ENCODE assay signal across 1 cellular context in the genomic region with DNA sequence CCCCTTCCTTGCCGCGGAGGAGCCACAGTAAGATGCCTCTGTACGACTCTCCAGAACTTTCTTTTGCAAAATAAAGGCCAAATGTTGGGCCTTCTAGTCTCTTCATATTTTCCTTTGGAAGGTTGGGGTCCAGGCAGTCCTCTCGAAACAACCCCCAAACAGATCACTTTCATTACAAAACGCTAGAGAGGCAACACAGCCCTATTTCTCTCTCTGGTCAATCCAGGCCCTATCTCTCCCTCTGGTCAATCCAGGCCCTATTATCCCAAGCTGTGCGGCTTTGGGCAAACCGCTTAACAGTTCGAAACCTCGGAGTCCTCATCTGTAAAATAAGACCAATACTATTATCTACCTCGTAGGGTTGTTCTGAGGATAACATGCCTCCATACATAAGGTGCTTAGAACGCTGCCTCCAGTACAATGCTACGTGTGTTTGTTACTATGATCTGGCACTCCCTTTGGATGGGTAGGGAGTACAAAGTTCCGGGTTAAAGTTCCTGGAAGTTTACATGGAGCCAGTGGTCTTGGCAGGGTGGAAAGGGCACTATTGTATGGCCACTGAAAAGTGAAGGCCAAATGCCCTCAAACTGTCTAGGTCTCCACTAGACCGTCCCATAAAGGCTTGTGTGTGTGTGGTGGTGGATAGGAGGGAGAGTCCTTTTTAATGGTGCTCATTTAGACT.
TF ChIP-seq lines count a peak whose summit lies in the region.

No MANE protein-coding gene starts in this region.

TF ChIP-seq in K562, 482 proteins besides CTCF, POLR2A, EP300 and RAD21 (continued from another document and continues in another):
- TF ChIP-seq ZC3H4 (CRISPR knock-in tag; IDR thresholded peaks at IDR 0.05; ENCODE audit: borderline replicate concordance) (0 out of 2 replicates have a peak, but pooled peaks have one; percentile 21), NFATC3 (IDR thresholded peaks at IDR 0.05) (no peak), OTX1 (CRISPR knock-in tag; IDR thresholded peaks at IDR 0.05) (no peak), ZNF445 (CRISPR knock-in tag; IDR thresholded peaks at IDR 0.05; ENCODE audit: low read depth) (no peak), HOMEZ (CRISPR knock-in tag; IDR thresholded peaks at IDR 0.05) (no peak), LARP7 (IDR thresholded peaks at IDR 0.05) (no peak), KDM5B (IDR thresholded peaks at IDR 0.05; ENCODE audit: insufficient replicate concordance, low read depth, low read length) (peak; percentile 36), RREB1 (CRISPR knock-in tag; IDR thresholded peaks at IDR 0.05) (no peak), AFF1 (IDR thresholded peaks at IDR 0.05; ENCODE audit: low read depth in 1 of 2, partially characterized antibody in 2 of 2) (no peak), PPARD (CRISPR knock-in tag; IDR thresholded peaks at IDR 0.05) (no peak), ERF (CRISPR knock-in tag; IDR thresholded peaks at IDR 0.05) (no peak), BHLHE40 (IDR thresholded peaks at IDR 0.05; ENCODE audit: low read length) (no peak), CBX5 (IDR thresholded peaks at IDR 0.05; ENCODE audit: borderline replicate concordance, low read depth) (no peak), HCFC1 (IDR thresholded peaks at IDR 0.05; ENCODE audit: low read depth, low read length) (peak; percentile 25; the same call in 1 of the 2 replicates), FOXJ2 (tag; IDR thresholded peaks at IDR 0.05) (no peak), SNIP1 (IDR thresholded peaks at IDR 0.05; ENCODE audit: low read depth) (no peak), ZNF253 (CRISPR knock-in tag; conservative IDR thresholded peaks at IDR 0.05) (no peak), EP400 (IDR thresholded peaks at IDR 0.05) (no peak), ZNF134 (CRISPR knock-in tag; conservative IDR thresholded peaks at IDR 0.05) (no peak), SNRNP70 (optimal IDR thresholded peaks at IDR 0.05; ENCODE audit: low read depth, low read length) (no peak), CTBP1 (IDR thresholded peaks at IDR 0.05; ENCODE audit: borderline replicate concordance) (no peak), ZNF583 (CRISPR knock-in tag; IDR thresholded peaks at IDR 0.05) (no peak), ZNF589 (CRISPR knock-in tag; IDR thresholded peaks at IDR 0.05; ENCODE audit: low read depth) (peak; percentile 62; the same call in 1 of the 2 replicates), TCF7L2 (IDR thresholded peaks at IDR 0.05; ENCODE audit: low read depth, low read length) (no peak), PTTG1 (tag; IDR thresholded peaks at IDR 0.05; ENCODE audit: low read depth) (no peak), ETV5 (CRISPR knock-in tag; IDR thresholded peaks at IDR 0.05; ENCODE audit: low read depth) (0 out of 2 replicates have a peak, but pooled peaks have one; percentile 3), FOXA3 (CRISPR knock-in tag; conservative IDR thresholded peaks at IDR 0.05 in 1 of 2, IDR thresholded peaks at IDR 0.05 in 1 of 2) (no peak), HMGN3 (IDR thresholded peaks at IDR 0.05; ENCODE audit: borderline replicate concordance, extremely low read depth, insufficient read length, low read depth, low read length) (no peak), TCF3 (CRISPR knock-in tag; IDR thresholded peaks at IDR 0.05) (no peak), ZNF764 (CRISPR knock-in tag; IDR thresholded peaks at IDR 0.05; ENCODE audit: low read depth) (no peak), LEF1 (IDR thresholded peaks at IDR 0.05) (no peak)
- TF ChIP-seq, protein P1, sequence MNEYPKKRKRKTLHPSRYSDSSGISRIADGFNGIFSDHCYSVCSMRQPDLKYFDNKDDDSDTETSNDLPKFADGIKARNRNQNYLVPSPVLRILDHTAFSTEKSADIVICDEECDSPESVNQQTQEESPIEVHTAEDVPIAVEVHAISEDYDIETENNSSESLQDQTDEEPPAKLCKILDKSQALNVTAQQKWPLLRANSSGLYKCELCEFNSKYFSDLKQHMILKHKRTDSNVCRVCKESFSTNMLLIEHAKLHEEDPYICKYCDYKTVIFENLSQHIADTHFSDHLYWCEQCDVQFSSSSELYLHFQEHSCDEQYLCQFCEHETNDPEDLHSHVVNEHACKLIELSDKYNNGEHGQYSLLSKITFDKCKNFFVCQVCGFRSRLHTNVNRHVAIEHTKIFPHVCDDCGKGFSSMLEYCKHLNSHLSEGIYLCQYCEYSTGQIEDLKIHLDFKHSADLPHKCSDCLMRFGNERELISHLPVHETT (CRISPR knock-in tag; conservative IDR thresholded peaks at IDR 0.05 in 1 of 2, IDR thresholded peaks at IDR 0.05 in 1 of 2): peak in 1 of 2 experiments; percentile 77; a peak in 1 of 4 replicates
- TF ChIP-seq, protein P2, sequence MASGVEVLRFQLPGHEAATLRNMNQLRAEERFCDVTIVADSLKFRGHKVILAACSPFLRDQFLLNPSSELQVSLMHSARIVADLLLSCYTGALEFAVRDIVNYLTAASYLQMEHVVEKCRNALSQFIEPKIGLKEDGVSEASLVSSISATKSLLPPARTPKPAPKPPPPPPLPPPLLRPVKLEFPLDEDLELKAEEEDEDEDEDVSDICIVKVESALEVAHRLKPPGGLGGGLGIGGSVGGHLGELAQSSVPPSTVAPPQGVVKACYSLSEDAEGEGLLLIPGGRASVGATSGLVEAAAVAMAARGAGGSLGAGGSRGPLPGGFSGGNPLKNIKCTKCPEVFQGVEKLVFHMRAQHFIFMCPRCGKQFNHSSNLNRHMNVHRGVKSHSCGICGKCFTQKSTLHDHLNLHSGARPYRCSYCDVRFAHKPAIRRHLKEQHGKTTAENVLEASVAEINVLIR (CRISPR knock-in tag; IDR thresholded peaks at IDR 0.05): no peak
- TF ChIP-seq, protein P3, sequence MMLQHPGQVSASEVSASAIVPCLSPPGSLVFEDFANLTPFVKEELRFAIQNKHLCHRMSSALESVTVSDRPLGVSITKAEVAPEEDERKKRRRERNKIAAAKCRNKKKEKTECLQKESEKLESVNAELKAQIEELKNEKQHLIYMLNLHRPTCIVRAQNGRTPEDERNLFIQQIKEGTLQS (IDR thresholded peaks at IDR 0.05): 0 out of 2 replicates have a peak, but pooled peaks have one; percentile 2
- TF ChIP-seq, protein P3 (CRISPR knock-in tag; conservative IDR thresholded peaks at IDR 0.05): no peak
- TF ChIP-seq, protein P4, sequence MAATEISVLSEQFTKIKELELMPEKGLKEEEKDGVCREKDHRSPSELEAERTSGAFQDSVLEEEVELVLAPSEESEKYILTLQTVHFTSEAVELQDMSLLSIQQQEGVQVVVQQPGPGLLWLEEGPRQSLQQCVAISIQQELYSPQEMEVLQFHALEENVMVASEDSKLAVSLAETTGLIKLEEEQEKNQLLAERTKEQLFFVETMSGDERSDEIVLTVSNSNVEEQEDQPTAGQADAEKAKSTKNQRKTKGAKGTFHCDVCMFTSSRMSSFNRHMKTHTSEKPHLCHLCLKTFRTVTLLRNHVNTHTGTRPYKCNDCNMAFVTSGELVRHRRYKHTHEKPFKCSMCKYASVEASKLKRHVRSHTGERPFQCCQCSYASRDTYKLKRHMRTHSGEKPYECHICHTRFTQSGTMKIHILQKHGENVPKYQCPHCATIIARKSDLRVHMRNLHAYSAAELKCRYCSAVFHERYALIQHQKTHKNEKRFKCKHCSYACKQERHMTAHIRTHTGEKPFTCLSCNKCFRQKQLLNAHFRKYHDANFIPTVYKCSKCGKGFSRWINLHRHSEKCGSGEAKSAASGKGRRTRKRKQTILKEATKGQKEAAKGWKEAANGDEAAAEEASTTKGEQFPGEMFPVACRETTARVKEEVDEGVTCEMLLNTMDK (IDR thresholded peaks at IDR 0.05; ENCODE audit: borderline replicate concordance, insufficient read depth, low read depth, low read length, poor library complexity, severe bottlenecking): no peak
- TF ChIP-seq, protein P5, sequence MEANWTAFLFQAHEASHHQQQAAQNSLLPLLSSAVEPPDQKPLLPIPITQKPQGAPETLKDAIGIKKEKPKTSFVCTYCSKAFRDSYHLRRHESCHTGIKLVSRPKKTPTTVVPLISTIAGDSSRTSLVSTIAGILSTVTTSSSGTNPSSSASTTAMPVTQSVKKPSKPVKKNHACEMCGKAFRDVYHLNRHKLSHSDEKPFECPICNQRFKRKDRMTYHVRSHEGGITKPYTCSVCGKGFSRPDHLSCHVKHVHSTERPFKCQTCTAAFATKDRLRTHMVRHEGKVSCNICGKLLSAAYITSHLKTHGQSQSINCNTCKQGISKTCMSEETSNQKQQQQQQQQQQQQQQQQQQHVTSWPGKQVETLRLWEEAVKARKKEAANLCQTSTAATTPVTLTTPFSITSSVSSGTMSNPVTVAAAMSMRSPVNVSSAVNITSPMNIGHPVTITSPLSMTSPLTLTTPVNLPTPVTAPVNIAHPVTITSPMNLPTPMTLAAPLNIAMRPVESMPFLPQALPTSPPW (CRISPR knock-in tag; IDR thresholded peaks at IDR 0.05): peak; percentile 58; the same call in 1 of the 2 replicates
- TF ChIP-seq, protein P6, sequence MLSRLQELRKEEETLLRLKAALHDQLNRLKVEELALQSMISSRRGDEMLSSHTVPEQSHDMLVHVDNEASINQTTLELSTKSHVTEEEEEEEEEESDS (CRISPR knock-in tag; IDR thresholded peaks at IDR 0.05): no peak
